ENCODE assay signal across 12 cellular contexts in the genomic region with DNA sequence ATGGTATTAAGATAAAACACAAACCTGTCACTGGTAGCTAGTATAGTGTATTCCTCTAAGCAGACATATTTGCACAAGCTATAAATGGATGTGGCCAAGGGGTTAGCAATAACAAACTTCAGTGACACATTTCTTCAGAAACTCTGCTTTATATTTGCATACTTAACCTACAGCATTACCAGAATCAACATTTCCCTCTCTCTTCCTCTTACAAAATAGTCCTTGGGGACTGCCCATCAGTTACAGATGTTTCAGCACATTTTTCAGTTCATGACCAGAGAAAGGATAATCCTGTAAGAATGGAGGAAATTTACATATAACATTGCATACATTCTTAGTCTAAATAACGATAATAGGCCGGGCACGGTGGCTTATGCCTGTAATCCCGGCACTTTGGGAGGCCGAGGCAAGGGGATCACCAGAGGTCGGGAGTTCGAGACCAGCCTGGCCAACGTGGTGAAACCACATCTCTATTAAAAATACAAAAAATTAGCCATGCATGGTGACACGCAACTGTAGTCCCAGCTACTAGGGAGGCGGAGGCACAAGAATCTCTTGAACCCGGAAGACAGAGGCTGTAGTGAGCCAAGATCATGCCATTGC.
DNase-seq lines count a peak whose midpoint lies in the region; ATAC-seq and TF ChIP-seq lines count a peak whose summit lies in the region.
"Had no signal": no experiment of that assay in that cellular context is flagged by ENCODE, and none has a peak within 500 bp of the region (broad histone marks: within the 10 kb centered on the region; RNA-seq: fewer than 3 reads in every experiment).

No MANE protein-coding gene starts in this region.

- ATAC-seq in GM19324 (IDR thresholded peaks at IDR 0.05; ENCODE audit: low FRiP score, unreplicated experiment): peak; percentile 96
- peak; percentile 94 for ATAC-seq in HG02798 (IDR thresholded peaks at IDR 0.05; ENCODE audit: poor library complexity, unreplicated experiment)
- peak; percentile 89 for ATAC-seq in HG03571 (IDR thresholded peaks at IDR 0.05; ENCODE audit: unreplicated experiment)
- ATAC-seq: left lobe of liver, psoas muscle had no signal

- no peak for TF ChIP-seq CTCF in GM06990 (IDR thresholded peaks at IDR 0.05; ENCODE audit: insufficient read depth, low read length, poor library complexity, severe bottlenecking)

- H3K27me3 ChIP-seq in GM06990 (replicated peaks; ENCODE audit: control insufficient read depth, insufficient read depth, low read length): no peaks in the 10 kb centered on the region

- peak overlapping the region; percentile 26; the same call in 1 of the 2 replicates for H3K4me3 ChIP-seq in GM06990 (replicated peaks; ENCODE audit: low read depth, low read length)
- H3K4me3 ChIP-seq: psoas muscle had no signal

- in situ Hi-C loops in KBM-7 (cut with MboI; ENCODE audit: low pct_unique_long_range_greater_than_20kb, low sequenced_read_pairs): no loop called here

- no peaks in the 10 kb centered on the region for H3K36me3 ChIP-seq in GM06990 (ENCODE audit: control insufficient read depth, insufficient read depth, low read length)
- H3K36me3 ChIP-seq: WERI-Rb-1 had no signal

- DNase-seq in GM06990 (ENCODE audit: extremely low read depth, insufficient read length) (peak; percentile 89), KBM-7 (no peak), NCI-H1930 (lab: John Stamatoyannopoulos, UW) (no peak), HK-2 (ENCODE audit: unreplicated experiment) (no peak), AG20443 (ENCODE audit: low spot score) (no peak)
- DNase-seq: activated naive CD4-positive, alpha-beta T cell treated with anti-CD3 and anti-CD28 coated beads, Interleukin-2, amount 50 U/mL, for 16 hours; psoas muscle; WERI-Rb-1 had no signal
